8 cellular contexts compared by ENCODE assay signal in the genomic region with DNA sequence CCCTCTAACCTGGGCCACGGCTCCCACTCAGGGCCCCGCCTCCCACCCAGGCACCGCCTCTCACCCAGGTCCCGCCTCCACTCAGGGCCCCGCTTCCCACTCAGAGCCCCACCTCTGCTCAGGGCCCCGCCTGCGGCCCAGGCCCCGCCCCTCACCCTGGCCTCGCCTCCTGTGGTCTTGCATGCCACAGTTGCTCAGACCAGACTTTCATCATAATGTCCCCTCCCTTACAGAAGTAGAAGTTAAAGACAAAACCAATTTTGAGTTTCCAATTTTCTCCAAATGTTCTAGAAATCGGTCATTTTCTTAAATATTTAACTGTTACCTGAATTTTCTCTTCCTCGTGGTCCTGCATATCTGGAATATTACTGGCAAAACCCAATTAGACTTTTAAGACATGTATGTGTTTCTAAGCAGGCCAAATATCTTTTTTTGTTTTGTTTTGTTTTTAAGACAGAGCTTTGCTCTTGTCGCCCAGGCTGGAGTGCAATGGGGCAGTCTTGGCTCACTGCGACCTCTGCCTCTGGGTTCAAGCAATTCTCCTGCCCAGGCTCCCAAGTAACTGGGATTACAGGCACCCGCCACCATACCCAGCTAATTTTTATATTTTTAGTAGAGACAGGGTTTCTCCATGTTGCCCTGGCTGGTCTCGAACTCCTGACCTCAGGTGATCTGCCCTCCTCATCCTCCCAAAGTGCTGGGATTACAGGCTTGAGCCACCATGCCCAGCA.
A peak's percentile ranks its signal among the peaks of the same experiment; 100 is the strongest.
DNase-seq lines count a peak whose midpoint lies in the region; ATAC-seq, FAIRE-seq and TF ChIP-seq lines count a peak whose summit lies in the region.
"Not testable (repeated sequence)": the region's sequence is repeated elsewhere in the genome, so short reads cannot be mapped to it uniquely, and the experiment has no call there.

No MANE protein-coding gene starts in this region.

- ATAC-seq in HG03442 (IDR thresholded peaks at IDR 0.05; ENCODE audit: unreplicated experiment) (peak; percentile 60), right lobe of liver (peak; percentile 70 to 78 (median 74))

- intact Hi-C loops in right lobe of liver (cut with DNase I): not testable (repeated sequence)

- peak; percentile 51 for FAIRE-seq in GM19239 (lab: Jason Lieb, UNC)

- H3K27ac ChIP-seq in effector memory CD4-positive, alpha-beta T cell (ENCODE audit: insufficient read depth, low read length, poor library complexity, severe bottlenecking); right lobe of liver: not testable (repeated sequence)

- WGBS in right lobe of liver (ENCODE audit: insufficient coverage, low coverage, low lambda C conversion rate, missing lambda C conversion rate): 30% methylated on average over 15 of the region's 15 CpGs

- H3K9me3 ChIP-seq in effector memory CD4-positive, alpha-beta T cell (ENCODE audit: control insufficient read depth, low read length); right lobe of liver: not testable (repeated sequence)

- H3K27me3 ChIP-seq in effector memory CD4-positive, alpha-beta T cell (replicated peaks; ENCODE audit: control insufficient read depth, insufficient read depth, low read length, poor library complexity, severe bottlenecking); right lobe of liver: not testable (repeated sequence)

- not testable (repeated sequence) for H3K36me3 ChIP-seq in effector memory CD4-positive, alpha-beta T cell (ENCODE audit: control insufficient read depth, insufficient read depth, low read length); right lobe of liver

- DNase-seq in AG08396 (ENCODE audit: low spot score) (peak; percentile 94), GM19239 (ENCODE audit: insufficient read length, low spot score) (peak; percentile 87), RPMI7951 (ENCODE audit: low read depth) (peak; percentile 74), activated T-cell treated with anti-CD3 and anti-CD28 coated beads for 24 hours (ENCODE audit: low read depth) (peak; percentile 79), right lobe of liver (peak; percentile 82 to 93 (median 91))
- peak; percentile 88 to 93 (median 88) for DNase-seq in effector memory CD4-positive, alpha-beta T cell
- peak; percentile 70 to 79 for DNase-seq in stimulated activated CD4-positive, alpha-beta T cell treated with anti-CD3 and anti-CD28 coated beads, Interleukin-2, amount 100 ng/mL, for 48 hours

- TF ChIP-seq POLR2A in right lobe of liver (IDR thresholded peaks at IDR 0.05): not testable (repeated sequence)

- H3K4me3 ChIP-seq in effector memory CD4-positive, alpha-beta T cell (ENCODE audit: insufficient read depth, low read depth, low read length, poor library complexity, severe bottlenecking); right lobe of liver: not testable (repeated sequence)

- not testable (repeated sequence) for TF ChIP-seq CTCF in right lobe of liver (IDR thresholded peaks at IDR 0.05)

- not testable (repeated sequence) for H3K4me1 ChIP-seq in effector memory CD4-positive, alpha-beta T cell (ENCODE audit: control insufficient read depth, insufficient read depth, low read length, poor library complexity, severe bottlenecking)
- peaks cover 0 to 11% (median 0%) of the 10 kb centered on the region in 4 donors for H3K4me1 ChIP-seq in right lobe of liver
